8 cellular contexts compared by ENCODE assay signal in genomic region chr11:45147017-45147728, GRCh38. TPM values are rescaled to one million over a fixed set of nuclear protein-coding genes. Genes with fewer than 3 reads are reported as not detected.
DNase-seq lines count a peak whose midpoint lies in the region; TF ChIP-seq lines count a peak whose summit lies in the region.

No MANE protein-coding gene starts in this region.

- DNase-seq in DMS79 treated with DMSO at 0.1 percent for 48 hours (lab: John Stamatoyannopoulos, UW) = peak; percentile 86
- DNase-seq in GM23248 = peak; percentile 98
- peak; percentile 97 for DNase-seq in Karpas-422
- peak; percentile 94 to 98 (median 97) for DNase-seq in Peyer's patch
- DNase-seq in activated T-helper 1 cell treated with Interleukin-2 at 50 U/mL for 16 hours (ENCODE audit: low read depth) = peak; percentile 89
- DNase-seq in esophagus squamous epithelium (lab: John Stamatoyannopoulos, UW) = peak; percentile 76
- peak; percentile 80 to 82 for DNase-seq in stimulated activated CD8-positive, alpha-beta memory T cell treated with anti-CD3 and anti-CD28 coated beads, Interleukin-7, amount 100 ng/mL, for 1 hour (ENCODE audit: low read depth in 2 of 2)

- TF ChIP-seq POLR2A in Peyer's patch (IDR thresholded peaks at IDR 0.05) (peak; percentile 86 to 92), esophagus squamous epithelium (IDR thresholded peaks at IDR 0.05) (peak in 3 of 4 donors; percentile 79 to 86 (median 83))

- peaks cover 6% of the 10 kb centered on the region; the same call in 1 of the 2 replicates for H3F3A ChIP-seq in GM23248 (ENCODE audit: insufficient read depth)

- intact Hi-C loops in esophagus squamous epithelium (cut with DNase I) = no loop called here

- H3K4me2 ChIP-seq in GM23248 (ENCODE audit: unreplicated experiment) (peak overlapping the region; percentile 91), Karpas-422 (ENCODE audit: low read depth, low read length, poor library complexity, severe bottlenecking) (peak overlapping the region; percentile 99)

- H3K79me2 ChIP-seq in GM23248 (ENCODE audit: insufficient read depth) = peaks cover 43% of the 10 kb centered on the region
- 0 out of 2 replicates have a peak, but pooled peaks cover 3% of the 10 kb centered on the region for H3K79me2 ChIP-seq in Karpas-422 (ENCODE audit: low read length)

- H3K9me2 ChIP-seq in GM23248 (ENCODE audit: insufficient read depth) (no peaks in the 10 kb centered on the region), Karpas-422 (replicated peaks; ENCODE audit: insufficient read depth, low read length) (no peaks in the 10 kb centered on the region)

- H4K20me1 ChIP-seq in GM23248 (ENCODE audit: insufficient read depth) = no peaks in the 10 kb centered on the region
- peaks cover 33% of the 10 kb centered on the region; the same call in 1 of the 2 replicates for H4K20me1 ChIP-seq in Karpas-422 (ENCODE audit: insufficient read depth, low read depth, low read length)

- H3K36me3 ChIP-seq in GM23248 (ENCODE audit: low read depth) = no peaks in the 10 kb centered on the region
- H3K36me3 ChIP-seq in Karpas-422 (ENCODE audit: insufficient read depth, low read length) = no peaks in the 10 kb centered on the region
- H3K36me3 ChIP-seq in Peyer's patch = no peaks in the 10 kb centered on the region
- no peaks in the 10 kb centered on the region for H3K36me3 ChIP-seq in esophagus squamous epithelium
- H3K36me3 ChIP-seq in muscle layer of duodenum (ENCODE audit: control insufficient read depth in 1 of 2, insufficient read depth in 2 of 2, low read length in 2 of 2) = no peaks in the 10 kb centered on the region

- H3K27me3 ChIP-seq in GM23248 (replicated peaks; ENCODE audit: insufficient read depth) (0 out of 2 replicates have a peak, but pooled peaks cover 3% of the 10 kb centered on the region), Karpas-422 (ENCODE audit: low read length) (no peaks in the 10 kb centered on the region), Peyer's patch (no peaks in the 10 kb centered on the region), esophagus squamous epithelium (no peaks in the 10 kb centered on the region), muscle layer of duodenum (ENCODE audit: low read depth, low read length) (no peaks in the 10 kb centered on the region)

- H3K9me3 ChIP-seq in GM23248 (ENCODE audit: low read depth) (no peaks in the 10 kb centered on the region), Karpas-422 (ENCODE audit: low read length) (no peaks in the 10 kb centered on the region), Peyer's patch (no peaks in the 10 kb centered on the region), esophagus squamous epithelium (no peaks in the 10 kb centered on the region), muscle layer of duodenum (ENCODE audit: control insufficient read depth in 1 of 2, low read length in 2 of 2) (no peaks in the 10 kb centered on the region)

- in situ Hi-C loops in GM23248 (cut with MboI) = no loop called here

- H2AFZ ChIP-seq in GM23248 (peak overlapping the region; percentile 89), Karpas-422 (ENCODE audit: low read length) (peak overlapping the region; percentile 55; the same call in 1 of the 2 replicates)

- peak overlapping the region; percentile 95 for H3K4me3 ChIP-seq in GM23248
- peak overlapping the region; percentile 80 for H3K4me3 ChIP-seq in Karpas-422 (ENCODE audit: low read length)
- peak overlapping the region; percentile 63 to 84 (median 69) for H3K4me3 ChIP-seq in Peyer's patch
- H3K4me3 ChIP-seq in esophagus squamous epithelium = peak overlapping the region; percentile 67 to 94 (median 76)
- peak overlapping the region; percentile 74 to 95 for H3K4me3 ChIP-seq in muscle layer of duodenum (ENCODE audit: low read depth in 1 of 2, low read length in 2 of 2)

- peak in 3 of 6 experiments; percentile 11 to 36 (median 22) for TF ChIP-seq CTCF in Peyer's patch (IDR thresholded peaks at IDR 0.05)
- TF ChIP-seq CTCF in esophagus squamous epithelium (IDR thresholded peaks at IDR 0.05) = no peak

- WGBS in GM23248 (ENCODE audit: low coverage in 1 of 2, low lambda C conversion rate in 2 of 2, missing lambda C conversion rate in 2 of 2), 2 experiments = 1 to 2% methylated on average over 44 to 62 of the region's 88 CpGs
- WGBS in esophagus squamous epithelium, 2 donors = no CpG with 5 or more reads among the region's 88 CpGs

- peak overlapping the region; percentile 48 for H3K27ac ChIP-seq in GM23248
- no peak overlapping the region for H3K27ac ChIP-seq in Karpas-422 (ENCODE audit: low read length)
- H3K27ac ChIP-seq in Peyer's patch = peak overlapping the region; percentile 84 to 97 (median 94)
- H3K27ac ChIP-seq in esophagus squamous epithelium = peak overlapping the region; percentile 91 to 99 (median 98)
- peak overlapping the region; percentile 79 for H3K27ac ChIP-seq in muscle layer of duodenum (ENCODE audit: low read length)

- H3K9ac ChIP-seq in GM23248 = peak overlapping the region; percentile 81
- peak overlapping the region; percentile 76 for H3K9ac ChIP-seq in Karpas-422 (ENCODE audit: low read length)

- 0 out of 2 replicates have a peak, but pooled peaks cover 7% of the 10 kb centered on the region for H3K4me1 ChIP-seq in GM23248 (ENCODE audit: insufficient read depth)
- H3K4me1 ChIP-seq in Karpas-422 (ENCODE audit: low read length) = peaks cover 16% of the 10 kb centered on the region
- peaks cover 0 to 18% (median 12%) of the 10 kb centered on the region in 4 donors for H3K4me1 ChIP-seq in Peyer's patch
- H3K4me1 ChIP-seq in esophagus squamous epithelium = peaks cover 13 to 28% (median 18%) of the 10 kb centered on the region in 3 donors
- peaks cover 15 to 24% of the 10 kb centered on the region in 2 donors for H3K4me1 ChIP-seq in muscle layer of duodenum (ENCODE audit: control insufficient read depth in 1 of 2, insufficient read depth in 2 of 2, low read length in 2 of 2)

RNA-seq across cellular contexts. Expression of gene PRDM11, which starts 0.7 kb away (rescaled TPM):
- 2.3 and 3.7 TPM in 2 replicates for total RNA-seq in GM23248 (2014; rRNA removed; shearing (Covaris generic))
- polyA plus RNA-seq in GM23248 (2016; fragmentation: Nextera tagmentation; extraction: Ambion mirVana) = 0.24 TPM in 2 replicates
- total RNA-seq in Karpas-422 (2014; rRNA removed; shearing (Covaris generic); ENCODE audit: low replicate concordance) = 2.7 and 5.7 TPM in 2 replicates
- total RNA-seq in Peyer's patch (10 to 100 TPM in 1 of 4 donors, 1 to 10 TPM in 3; 4.4 to 10.7 (median 7.0) TPM), esophagus squamous epithelium (10 to 100 TPM in 1 of 4 donors, 1 to 10 TPM in 3; 3.9 to 13.9 (median 5.1) TPM)
